Comparison of ENCODE assay signal across 28 cellular contexts in genomic region chr20:43804781-43805180, GRCh38.
"Had no signal": no experiment of that assay in that cellular context is flagged by ENCODE, and none has a peak within 500 bp of the region (broad histone marks: within the 10 kb centered on the region; RNA-seq: fewer than 3 reads in every experiment).

No MANE protein-coding gene starts in this region.

- H3K27me3 ChIP-seq: colonic mucosa, dorsolateral prefrontal cortex, esophagus muscularis mucosa, esophagus squamous epithelium, foreskin keratinocyte, gastrocnemius medialis, gastroesophageal sphincter had no signal

- H3K9me3 ChIP-seq: colonic mucosa had no signal

- DNase-seq: colonic mucosa; cortex of kidney; dermis blood vessel endothelial cell; dorsolateral prefrontal cortex; effector CD4-positive, alpha-beta T cell; effector CD8-positive, alpha-beta T cell; effector memory CD4-positive, alpha-beta T cell; effector memory CD8-positive, alpha-beta T cell; endodermal cell; erythroblast; esophagus squamous epithelium; foreskin fibroblast; foreskin keratinocyte; foreskin melanocyte; gastrocnemius medialis; glutamatergic neuron; head of caudate nucleus; heart left ventricle; heart right ventricle had no signal

- FAIRE-seq: colon, endometrium, endothelial cell of umbilical vein, frontal cortex had no signal

- ATAC-seq: effector memory CD8-positive, alpha-beta T cell; esophagus mucosa; foreskin keratinocyte; gastrocnemius medialis; gastroesophageal sphincter; heart left ventricle; heart right ventricle had no signal

- H3K36me3 ChIP-seq: colonic mucosa, esophagus muscularis mucosa, esophagus squamous epithelium, gastrocnemius medialis, gastroesophageal sphincter, heart left ventricle, heart right ventricle had no signal

- H3K4me3 ChIP-seq: colonic mucosa, coronary artery, dorsolateral prefrontal cortex, esophagus muscularis mucosa, esophagus squamous epithelium, gastrocnemius medialis, gastroesophageal sphincter, heart left ventricle, heart right ventricle had no signal

- H3K27ac ChIP-seq: colonic mucosa, coronary artery, dorsolateral prefrontal cortex, epithelial cell of prostate, esophagus muscularis mucosa, esophagus squamous epithelium, foreskin keratinocyte, gastrocnemius medialis, gastroesophageal sphincter, heart left ventricle, heart right ventricle had no signal

- H3K4me1 ChIP-seq: colonic mucosa, esophagus muscularis mucosa, esophagus squamous epithelium, gastrocnemius medialis, gastroesophageal sphincter, heart left ventricle, heart right ventricle had no signal
